ENCODE assay signal across 1 cellular context in genomic region chr19:55258828-55259539, GRCh38.
TF ChIP-seq lines count a peak whose summit lies in the region.

A gene with protein sequence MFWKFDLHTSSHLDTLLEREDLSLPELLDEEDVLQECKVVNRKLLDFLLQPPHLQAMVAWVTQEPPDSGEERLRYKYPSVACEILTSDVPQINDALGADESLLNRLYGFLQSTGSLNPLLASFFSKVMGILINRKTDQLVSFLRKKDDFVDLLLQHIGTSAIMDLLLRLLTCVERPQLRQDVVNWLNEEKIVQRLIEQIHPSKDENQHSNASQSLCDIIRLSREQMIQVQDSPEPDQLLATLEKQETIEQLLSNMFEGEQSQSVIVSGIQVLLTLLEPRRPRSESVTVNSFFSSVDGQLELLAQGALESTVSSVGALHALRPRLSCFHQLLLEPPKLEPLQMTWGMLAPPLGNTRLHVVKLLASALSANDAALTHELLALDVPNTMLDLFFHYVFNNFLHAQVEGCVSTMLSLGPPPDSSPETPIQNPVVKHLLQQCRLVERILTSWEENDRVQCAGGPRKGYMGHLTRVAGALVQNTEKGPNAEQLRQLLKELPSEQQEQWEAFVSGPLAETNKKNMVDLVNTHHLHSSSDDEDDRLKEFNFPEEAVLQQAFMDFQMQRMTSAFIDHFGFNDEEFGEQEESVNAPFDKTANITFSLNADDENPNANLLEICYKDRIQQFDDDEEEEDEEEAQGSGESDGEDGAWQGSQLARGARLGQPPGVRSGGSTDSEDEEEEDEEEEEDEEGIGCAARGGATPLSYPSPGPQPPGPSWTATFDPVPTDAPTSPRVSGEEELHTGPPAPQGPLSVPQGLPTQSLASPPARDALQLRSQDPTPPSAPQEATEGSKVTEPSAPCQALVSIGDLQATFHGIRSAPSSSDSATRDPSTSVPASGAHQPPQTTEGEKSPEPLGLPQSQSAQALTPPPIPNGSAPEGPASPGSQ (minus strand): TSS chr19:55259017. CDS start chr19:55247103, 11,914 bp downstream.

TF ChIP-seq in HepG2, 621 proteins besides CTCF, POLR2A, EP300 and RAD21 (continued from another document and continues in another):
- TF ChIP-seq, protein P1, sequence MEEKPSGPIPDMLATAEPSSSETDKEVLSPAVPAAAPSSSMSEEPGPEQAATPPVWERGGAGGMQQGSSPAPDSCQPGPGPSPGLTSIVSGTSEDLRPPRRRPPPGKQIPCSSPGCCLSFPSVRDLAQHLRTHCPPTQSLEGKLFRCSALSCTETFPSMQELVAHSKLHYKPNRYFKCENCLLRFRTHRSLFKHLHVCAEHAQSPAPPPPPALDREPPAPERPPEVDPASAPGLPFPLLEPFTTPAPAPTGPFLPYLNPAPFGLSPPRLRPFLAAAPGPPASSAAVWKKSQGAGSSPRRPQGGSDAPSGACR (CRISPR knock-in tag; IDR thresholded peaks at IDR 0.05): peak; percentile 96
- TF ChIP-seq DR1 (CRISPR knock-in tag; IDR thresholded peaks at IDR 0.05) (peak; percentile 66), ZNF10 (CRISPR knock-in tag; IDR thresholded peaks at IDR 0.05; ENCODE audit: borderline replicate concordance, low read depth) (no peak), HDAC1 (CRISPR knock-in tag; IDR thresholded peaks at IDR 0.05) (peak; percentile 83), SOX5 (CRISPR knock-in tag; IDR thresholded peaks at IDR 0.05; ENCODE audit: borderline replicate concordance) (peak; percentile 64; the same call in 1 of the 2 replicates), ERF (CRISPR knock-in tag; IDR thresholded peaks at IDR 0.05) (peak; percentile 96), CCAR2 (optimal IDR thresholded peaks at IDR 0.05; ENCODE audit: low read depth, low read length) (peak; percentile 89), ZNF335 (CRISPR knock-in tag; IDR thresholded peaks at IDR 0.05) (peak; percentile 74), SP5 (CRISPR knock-in tag; IDR thresholded peaks at IDR 0.05; ENCODE audit: borderline replicate concordance, low read depth) (peak; percentile 58; the same call in 1 of the 2 replicates), CREBL2 (CRISPR knock-in tag; IDR thresholded peaks at IDR 0.05; ENCODE audit: borderline replicate concordance) (no peak), U2AF2 (IDR thresholded peaks at IDR 0.05; ENCODE audit: low read depth, low read length) (no peak; the same call in 1 of the 2 replicates), ZNF225 (CRISPR knock-in tag; IDR thresholded peaks at IDR 0.05) (0 out of 2 replicates have a peak, but pooled peaks have one; percentile 19), ZNF224 (CRISPR knock-in tag; IDR thresholded peaks at IDR 0.05) (no peak), NAIF1 (CRISPR knock-in tag; IDR thresholded peaks at IDR 0.05; ENCODE audit: borderline replicate concordance) (peak; percentile 89; the same call in 1 of the 2 replicates), SRF (IDR thresholded peaks at IDR 0.05; ENCODE audit: low read depth, low read length) (peak; percentile 52; the same call in 1 of the 2 replicates), ZSCAN30 (CRISPR knock-in tag; IDR thresholded peaks at IDR 0.05) (no peak), FOXC1 (CRISPR knock-in tag; IDR thresholded peaks at IDR 0.05; ENCODE audit: borderline replicate concordance) (peak; percentile 81), CEBPG (CRISPR knock-in tag; IDR thresholded peaks at IDR 0.05) (peak; percentile 85), AKAP8 (CRISPR knock-in tag; IDR thresholded peaks at IDR 0.05) (0 out of 2 replicates have a peak, but pooled peaks have one; percentile 70), ZNF605 (CRISPR knock-in tag; IDR thresholded peaks at IDR 0.05) (peak; percentile 95), ZNF577 (CRISPR knock-in tag; IDR thresholded peaks at IDR 0.05; ENCODE audit: borderline replicate concordance, low read depth) (no peak), GFI1 (CRISPR knock-in tag; IDR thresholded peaks at IDR 0.05; ENCODE audit: borderline replicate concordance) (no peak; the same call in 1 of the 2 replicates), ZMYM4 (CRISPR knock-in tag; IDR thresholded peaks at IDR 0.05) (peak; percentile 86), ZNF720 (CRISPR knock-in tag; IDR thresholded peaks at IDR 0.05) (no peak), MED13 (CRISPR knock-in tag; IDR thresholded peaks at IDR 0.05) (no peak; the same call in 1 of the 2 replicates), RBAK (CRISPR knock-in tag; IDR thresholded peaks at IDR 0.05) (no peak), MYC (CRISPR knock-in tag; IDR thresholded peaks at IDR 0.05; ENCODE audit: borderline replicate concordance) (peak; percentile 83), TIGD3 (CRISPR knock-in tag; IDR thresholded peaks at IDR 0.05; ENCODE audit: borderline replicate concordance) (peak; percentile 36; the same call in 1 of the 2 replicates), XBP1 (CRISPR knock-in tag; IDR thresholded peaks at IDR 0.05) (no peak), ZNF460 (CRISPR knock-in tag; IDR thresholded peaks at IDR 0.05; ENCODE audit: borderline replicate concordance) (no peak; the same call in 1 of the 2 replicates), ZNF674 (CRISPR knock-in tag; IDR thresholded peaks at IDR 0.05; ENCODE audit: low read depth) (no peak), SNRNP70 (IDR thresholded peaks at IDR 0.05; ENCODE audit: low read depth, low read length) (no peak), ZNF615 (CRISPR knock-in tag; IDR thresholded peaks at IDR 0.05; ENCODE audit: borderline replicate concordance) (no peak)
- TF ChIP-seq, protein P2, sequence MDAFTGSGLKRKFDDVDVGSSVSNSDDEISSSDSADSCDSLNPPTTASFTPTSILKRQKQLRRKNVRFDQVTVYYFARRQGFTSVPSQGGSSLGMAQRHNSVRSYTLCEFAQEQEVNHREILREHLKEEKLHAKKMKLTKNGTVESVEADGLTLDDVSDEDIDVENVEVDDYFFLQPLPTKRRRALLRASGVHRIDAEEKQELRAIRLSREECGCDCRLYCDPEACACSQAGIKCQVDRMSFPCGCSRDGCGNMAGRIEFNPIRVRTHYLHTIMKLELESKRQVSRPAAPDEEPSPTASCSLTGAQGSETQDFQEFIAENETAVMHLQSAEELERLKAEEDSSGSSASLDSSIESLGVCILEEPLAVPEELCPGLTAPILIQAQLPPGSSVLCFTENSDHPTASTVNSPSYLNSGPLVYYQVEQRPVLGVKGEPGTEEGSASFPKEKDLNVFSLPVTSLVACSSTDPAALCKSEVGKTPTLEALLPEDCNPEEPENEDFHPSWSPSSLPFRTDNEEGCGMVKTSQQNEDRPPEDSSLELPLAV (CRISPR knock-in tag; conservative IDR thresholded peaks at IDR 0.05; ENCODE audit: low read depth): no peak
- TF ChIP-seq, protein P3, sequence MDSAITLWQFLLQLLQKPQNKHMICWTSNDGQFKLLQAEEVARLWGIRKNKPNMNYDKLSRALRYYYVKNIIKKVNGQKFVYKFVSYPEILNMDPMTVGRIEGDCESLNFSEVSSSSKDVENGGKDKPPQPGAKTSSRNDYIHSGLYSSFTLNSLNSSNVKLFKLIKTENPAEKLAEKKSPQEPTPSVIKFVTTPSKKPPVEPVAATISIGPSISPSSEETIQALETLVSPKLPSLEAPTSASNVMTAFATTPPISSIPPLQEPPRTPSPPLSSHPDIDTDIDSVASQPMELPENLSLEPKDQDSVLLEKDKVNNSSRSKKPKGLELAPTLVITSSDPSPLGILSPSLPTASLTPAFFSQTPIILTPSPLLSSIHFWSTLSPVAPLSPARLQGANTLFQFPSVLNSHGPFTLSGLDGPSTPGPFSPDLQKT (CRISPR knock-in tag; IDR thresholded peaks at IDR 0.05; ENCODE audit: borderline replicate concordance): no peak
- TF ChIP-seq, protein P4, sequence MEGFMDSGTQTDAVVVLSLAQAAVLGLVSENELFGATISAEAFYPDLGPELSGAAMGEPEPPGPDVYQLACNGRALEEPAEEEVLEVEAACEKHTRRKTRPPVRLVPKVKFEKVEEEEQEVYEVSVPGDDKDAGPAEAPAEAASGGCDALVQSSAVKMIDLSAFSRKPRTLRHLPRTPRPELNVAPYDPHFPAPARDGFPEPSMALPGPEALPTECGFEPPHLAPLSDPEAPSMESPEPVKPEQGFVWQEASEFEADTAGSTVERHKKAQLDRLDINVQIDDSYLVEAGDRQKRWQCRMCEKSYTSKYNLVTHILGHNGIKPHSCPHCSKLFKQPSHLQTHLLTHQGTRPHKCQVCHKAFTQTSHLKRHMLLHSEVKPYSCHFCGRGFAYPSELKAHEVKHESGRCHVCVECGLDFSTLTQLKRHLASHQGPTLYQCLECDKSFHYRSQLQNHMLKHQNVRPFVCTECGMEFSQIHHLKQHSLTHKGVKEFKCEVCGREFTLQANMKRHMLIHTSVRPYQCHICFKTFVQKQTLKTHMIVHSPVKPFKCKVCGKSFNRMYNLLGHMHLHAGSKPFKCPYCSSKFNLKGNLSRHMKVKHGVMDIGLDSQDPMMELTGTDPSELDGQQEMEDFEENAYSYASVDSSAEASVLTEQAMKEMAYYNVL (CRISPR knock-in tag; IDR thresholded peaks at IDR 0.05; ENCODE audit: borderline replicate concordance): peak; percentile 58; the same call in 1 of the 2 replicates
- TF ChIP-seq, protein P5, sequence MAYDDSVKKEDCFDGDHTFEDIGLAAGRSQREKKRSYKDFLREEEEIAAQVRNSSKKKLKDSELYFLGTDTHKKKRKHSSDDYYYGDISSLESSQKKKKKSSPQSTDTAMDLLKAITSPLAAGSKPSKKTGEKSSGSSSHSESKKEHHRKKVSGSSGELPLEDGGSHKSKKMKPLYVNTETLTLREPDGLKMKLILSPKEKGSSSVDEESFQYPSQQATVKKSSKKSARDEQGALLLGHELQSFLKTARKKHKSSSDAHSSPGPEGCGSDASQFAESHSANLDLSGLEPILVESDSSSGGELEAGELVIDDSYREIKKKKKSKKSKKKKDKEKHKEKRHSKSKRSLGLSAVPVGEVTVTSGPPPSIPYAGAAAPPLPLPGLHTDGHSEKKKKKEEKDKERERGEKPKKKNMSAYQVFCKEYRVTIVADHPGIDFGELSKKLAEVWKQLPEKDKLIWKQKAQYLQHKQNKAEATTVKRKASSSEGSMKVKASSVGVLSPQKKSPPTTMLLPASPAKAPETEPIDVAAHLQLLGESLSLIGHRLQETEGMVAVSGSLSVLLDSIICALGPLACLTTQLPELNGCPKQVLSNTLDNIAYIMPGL (CRISPR knock-in tag; IDR thresholded peaks at IDR 0.05; ENCODE audit: borderline replicate concordance in 1 of 2, low read depth in 1 of 2): peak; percentile 35 to 76; a peak in 3 of 4 replicates
- TF ChIP-seq, protein P6, sequence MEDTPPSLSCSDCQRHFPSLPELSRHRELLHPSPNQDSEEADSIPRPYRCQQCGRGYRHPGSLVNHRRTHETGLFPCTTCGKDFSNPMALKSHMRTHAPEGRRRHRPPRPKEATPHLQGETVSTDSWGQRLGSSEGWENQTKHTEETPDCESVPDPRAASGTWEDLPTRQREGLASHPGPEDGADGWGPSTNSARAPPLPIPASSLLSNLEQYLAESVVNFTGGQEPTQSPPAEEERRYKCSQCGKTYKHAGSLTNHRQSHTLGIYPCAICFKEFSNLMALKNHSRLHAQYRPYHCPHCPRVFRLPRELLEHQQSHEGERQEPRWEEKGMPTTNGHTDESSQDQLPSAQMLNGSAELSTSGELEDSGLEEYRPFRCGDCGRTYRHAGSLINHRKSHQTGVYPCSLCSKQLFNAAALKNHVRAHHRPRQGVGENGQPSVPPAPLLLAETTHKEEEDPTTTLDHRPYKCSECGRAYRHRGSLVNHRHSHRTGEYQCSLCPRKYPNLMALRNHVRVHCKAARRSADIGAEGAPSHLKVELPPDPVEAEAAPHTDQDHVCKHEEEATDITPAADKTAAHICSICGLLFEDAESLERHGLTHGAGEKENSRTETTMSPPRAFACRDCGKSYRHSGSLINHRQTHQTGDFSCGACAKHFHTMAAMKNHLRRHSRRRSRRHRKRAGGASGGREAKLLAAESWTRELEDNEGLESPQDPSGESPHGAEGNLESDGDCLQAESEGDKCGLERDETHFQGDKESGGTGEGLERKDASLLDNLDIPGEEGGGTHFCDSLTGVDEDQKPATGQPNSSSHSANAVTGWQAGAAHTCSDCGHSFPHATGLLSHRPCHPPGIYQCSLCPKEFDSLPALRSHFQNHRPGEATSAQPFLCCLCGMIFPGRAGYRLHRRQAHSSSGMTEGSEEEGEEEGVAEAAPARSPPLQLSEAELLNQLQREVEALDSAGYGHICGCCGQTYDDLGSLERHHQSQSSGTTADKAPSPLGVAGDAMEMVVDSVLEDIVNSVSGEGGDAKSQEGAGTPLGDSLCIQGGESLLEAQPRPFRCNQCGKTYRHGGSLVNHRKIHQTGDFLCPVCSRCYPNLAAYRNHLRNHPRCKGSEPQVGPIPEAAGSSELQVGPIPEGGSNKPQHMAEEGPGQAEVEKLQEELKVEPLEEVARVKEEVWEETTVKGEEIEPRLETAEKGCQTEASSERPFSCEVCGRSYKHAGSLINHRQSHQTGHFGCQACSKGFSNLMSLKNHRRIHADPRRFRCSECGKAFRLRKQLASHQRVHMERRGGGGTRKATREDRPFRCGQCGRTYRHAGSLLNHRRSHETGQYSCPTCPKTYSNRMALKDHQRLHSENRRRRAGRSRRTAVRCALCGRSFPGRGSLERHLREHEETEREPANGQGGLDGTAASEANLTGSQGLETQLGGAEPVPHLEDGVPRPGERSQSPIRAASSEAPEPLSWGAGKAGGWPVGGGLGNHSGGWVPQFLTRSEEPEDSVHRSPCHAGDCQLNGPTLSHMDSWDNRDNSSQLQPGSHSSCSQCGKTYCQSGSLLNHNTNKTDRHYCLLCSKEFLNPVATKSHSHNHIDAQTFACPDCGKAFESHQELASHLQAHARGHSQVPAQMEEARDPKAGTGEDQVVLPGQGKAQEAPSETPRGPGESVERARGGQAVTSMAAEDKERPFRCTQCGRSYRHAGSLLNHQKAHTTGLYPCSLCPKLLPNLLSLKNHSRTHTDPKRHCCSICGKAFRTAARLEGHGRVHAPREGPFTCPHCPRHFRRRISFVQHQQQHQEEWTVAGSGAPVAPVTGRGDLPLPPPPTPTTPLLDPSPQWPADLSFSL (CRISPR knock-in tag; IDR thresholded peaks at IDR 0.05): no peak
- TF ChIP-seq, protein P7, sequence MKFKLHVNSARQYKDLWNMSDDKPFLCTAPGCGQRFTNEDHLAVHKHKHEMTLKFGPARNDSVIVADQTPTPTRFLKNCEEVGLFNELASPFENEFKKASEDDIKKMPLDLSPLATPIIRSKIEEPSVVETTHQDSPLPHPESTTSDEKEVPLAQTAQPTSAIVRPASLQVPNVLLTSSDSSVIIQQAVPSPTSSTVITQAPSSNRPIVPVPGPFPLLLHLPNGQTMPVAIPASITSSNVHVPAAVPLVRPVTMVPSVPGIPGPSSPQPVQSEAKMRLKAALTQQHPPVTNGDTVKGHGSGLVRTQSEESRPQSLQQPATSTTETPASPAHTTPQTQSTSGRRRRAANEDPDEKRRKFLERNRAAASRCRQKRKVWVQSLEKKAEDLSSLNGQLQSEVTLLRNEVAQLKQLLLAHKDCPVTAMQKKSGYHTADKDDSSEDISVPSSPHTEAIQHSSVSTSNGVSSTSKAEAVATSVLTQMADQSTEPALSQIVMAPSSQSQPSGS (CRISPR knock-in tag; IDR thresholded peaks at IDR 0.05): peak; percentile 94
